In the genomic region with DNA sequence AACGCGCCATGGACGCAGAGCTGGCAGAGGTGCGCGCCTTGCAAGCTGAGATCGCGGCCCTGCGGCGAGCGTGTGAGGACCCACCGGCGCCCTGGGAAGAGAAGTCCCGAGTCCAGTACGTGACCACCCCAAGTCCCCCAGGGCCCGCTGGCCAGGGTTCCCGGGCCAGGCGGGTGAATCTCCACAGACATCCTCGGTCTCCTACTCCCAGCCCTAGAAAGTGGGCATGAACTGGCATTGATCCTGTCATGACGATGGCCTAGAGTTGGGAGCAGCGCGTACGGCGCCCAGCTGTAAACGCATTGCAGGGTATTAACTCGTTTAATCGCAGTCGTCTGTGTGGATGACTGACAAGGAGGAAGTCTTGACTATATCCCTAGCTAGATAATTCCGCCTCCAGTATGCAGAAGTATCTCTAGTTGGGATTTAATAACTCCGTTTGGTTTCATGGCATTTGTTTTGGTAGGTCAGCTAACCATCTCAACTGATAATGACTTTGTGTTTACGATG, we compare ENCODE assay signal across 8 cellular contexts. TPM values are rescaled to one million over a fixed set of nuclear protein-coding genes. Genes with fewer than 3 reads are reported as not detected.
DNase-seq lines count a peak whose midpoint lies in the region; ATAC-seq lines count a peak whose summit lies in the region.

No MANE protein-coding gene starts in this region.

- H3K79me2 ChIP-seq in ACC112 (ENCODE audit: control insufficient read depth, insufficient read depth, low read length, unreplicated experiment), result peaks cover 29% of the 10 kb centered on the region

- peak; percentile 10 for DNase-seq in NCI-H82 treated with DMSO at 0.1 percent for 48 hours (lab: John Stamatoyannopoulos, UW; ENCODE audit: unreplicated experiment)
- no peak for DNase-seq in DMS79 treated with DMSO at 0.1 percent for 48 hours (lab: John Stamatoyannopoulos, UW)
- no peak for DNase-seq in HT-29 (ENCODE audit: low spot score)

- H3K27me3 ChIP-seq in ACC112 (ENCODE audit: insufficient read depth, low read length), result no peaks in the 10 kb centered on the region
- H3K27me3 ChIP-seq in mononuclear cell (ENCODE audit: insufficient read depth, low read length), result no peaks in the 10 kb centered on the region

- H3K4me1 ChIP-seq in ACC112 (ENCODE audit: control insufficient read depth, insufficient read depth, low read length, unreplicated experiment), result peaks cover 11% of the 10 kb centered on the region
- peaks cover 23% of the 10 kb centered on the region for H3K4me1 ChIP-seq in mononuclear cell (ENCODE audit: insufficient read depth, low read length)

- H2AFZ ChIP-seq in ACC112 (ENCODE audit: low read length, unreplicated experiment), result peak overlapping the region; percentile 74

- H3K4me3 ChIP-seq in ACC112 (ENCODE audit: low read depth, low read length), result peak overlapping the region; percentile 89
- H3K4me3 ChIP-seq in mononuclear cell (ENCODE audit: low read length), result peak overlapping the region; percentile 80

- peak overlapping the region; percentile 91; the same call in 1 of the 2 replicates for H3K27ac ChIP-seq in ACC112 (ENCODE audit: low read depth, low read length)
- H3K27ac ChIP-seq in cingulate gyrus (ENCODE audit: low read depth, low read length), result peak overlapping the region; percentile 100

- peak; percentile 6 for ATAC-seq in GM19035 (IDR thresholded peaks at IDR 0.05; ENCODE audit: unreplicated experiment)
- ATAC-seq in HG02884 (IDR thresholded peaks at IDR 0.05; ENCODE audit: unreplicated experiment), result no peak

- H3K36me3 ChIP-seq in ACC112 (ENCODE audit: insufficient read depth, low read length), result peaks cover 12% of the 10 kb centered on the region

- no peaks in the 10 kb centered on the region for H3K9me3 ChIP-seq in mononuclear cell (ENCODE audit: low read depth, low read length)

RNA-seq across cellular contexts. Expression of a gene that starts 0.3 kb away (rescaled TPM):
- 12.5 TPM for total RNA-seq in mononuclear cell
- total RNA-seq in HT-29 (2014; rRNA removed; shearing (Covaris generic)), result 2.6 and 5.8 TPM in 2 replicates

RNA-seq across cellular contexts. Expression of a gene that starts 0.9 kb away (rescaled TPM):
- total RNA-seq in mononuclear cell, result 34.2 TPM
- total RNA-seq in HT-29 (2014; rRNA removed; shearing (Covaris generic)), result 9.3 and 12.3 TPM in 2 replicates

RNA-seq across cellular contexts. Expression of a gene that starts 32.5 kb away (rescaled TPM):
- total RNA-seq in mononuclear cell, result 87.9 TPM
- 121 and 123 TPM in 2 replicates for total RNA-seq in HT-29 (2014; rRNA removed; shearing (Covaris generic))
